ENCODE assay signal across 12 cellular contexts in the genomic region with DNA sequence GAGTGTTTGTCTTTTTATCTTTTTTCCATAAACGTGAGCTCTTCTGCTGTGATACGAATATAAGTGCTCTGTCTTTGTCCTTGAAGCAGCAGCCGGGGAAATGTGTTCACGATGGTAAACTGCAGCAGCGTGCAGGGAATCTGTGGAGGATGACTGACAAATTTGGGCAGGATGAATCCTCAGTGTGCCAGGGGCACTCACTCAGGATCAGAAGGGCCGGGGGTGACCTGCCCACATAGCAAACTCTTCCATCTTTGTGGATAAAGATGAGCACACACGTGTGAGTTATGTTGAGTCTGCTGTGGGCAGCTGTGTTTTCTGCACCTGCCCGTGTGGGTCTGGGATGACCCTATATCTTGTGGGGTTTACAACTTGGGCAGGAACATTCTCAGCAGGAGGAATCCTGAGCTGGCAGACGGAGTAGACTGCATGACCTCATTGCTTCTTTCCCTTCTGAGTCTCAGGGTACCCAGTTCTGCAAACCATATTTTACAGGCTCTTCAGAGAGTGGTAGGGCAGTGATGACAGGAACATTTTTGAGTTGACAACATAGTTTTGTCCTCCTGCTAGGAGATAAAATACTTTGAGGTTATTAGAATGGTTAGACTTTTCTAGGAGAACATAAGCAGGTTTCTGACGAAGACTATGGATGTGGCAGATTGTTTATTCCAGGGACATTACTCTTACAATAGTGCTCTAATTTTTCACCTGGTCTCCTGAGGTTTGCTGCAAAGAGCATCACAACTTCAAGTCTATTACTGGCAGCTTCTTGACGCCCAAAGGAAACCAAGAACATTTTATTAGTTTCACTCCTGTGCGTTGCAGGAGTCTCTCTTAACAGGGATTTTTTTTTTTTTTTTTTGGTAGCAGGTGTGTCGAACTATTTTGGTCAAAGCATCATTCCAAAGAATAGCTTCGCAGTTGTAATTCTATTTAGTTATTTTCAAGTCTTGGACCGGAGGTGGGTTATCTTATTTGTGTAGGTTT. TPM values are rescaled to one million over a fixed set of nuclear protein-coding genes. Genes with fewer than 3 reads are reported as not detected.
A peak's percentile ranks its signal among the peaks of the same experiment; 100 is the strongest.
DNase-seq lines count a peak whose midpoint lies in the region; ATAC-seq and TF ChIP-seq lines count a peak whose summit lies in the region.
"Had no signal": no experiment of that assay in that cellular context is flagged by ENCODE, and none has a peak within 500 bp of the region (broad histone marks: within the 10 kb centered on the region; RNA-seq: fewer than 3 reads in every experiment).

No MANE protein-coding gene starts in this region.

- no peak for TF ChIP-seq POLR2A in Peyer's patch (IDR thresholded peaks at IDR 0.05)

- in situ Hi-C loops in GM23248 (cut with MboI) = no loop called here

- H3K9me3 ChIP-seq in GM23248 (ENCODE audit: low read depth) = no peaks in the 10 kb centered on the region
- H3K9me3 ChIP-seq in SK-N-SH = no peaks in the 10 kb centered on the region
- H3K9me3 ChIP-seq in hepatocyte (ENCODE audit: low read depth) = no peaks in the 10 kb centered on the region
- H3K9me3 ChIP-seq in Peyer's patch = no peaks in the 10 kb centered on the region
- H3K9me3 ChIP-seq in OCI-LY7 (ENCODE audit: low read length) = no peaks in the 10 kb centered on the region

- peak; percentile 33 for DNase-seq in GM23248
- no peak for DNase-seq in SK-N-SH
- DNase-seq in hepatocyte (ENCODE audit: low spot score) = no peak
- DNase-seq in posterior cingulate gyrus = peak in 7 of 10 donors; percentile 9 to 86 (median 22)
- DNase-seq in Peyer's patch = no peak
- DNase-seq in OCI-LY7 (ENCODE audit: low spot score) = no peak
- DNase-seq: activated naive CD8-positive, alpha-beta T cell treated with anti-CD3 and anti-CD28 coated beads for 36 hours had no signal

- no peak for TF ChIP-seq RAD21 in SK-N-SH (IDR thresholded peaks at IDR 0.05; ENCODE audit: low read length)

- POLR2A ChIA-PET in SK-N-SH (lab: Yijun Ruan, JAX) (no interaction called here), OCI-LY7 (lab: Charles Lee) (no interaction called here)

- H3K9ac ChIP-seq in GM23248 = peak overlapping the region; percentile 4; the same call in 1 of the 2 replicates
- no peak overlapping the region for H3K9ac ChIP-seq in SK-N-SH

- H3K4me3 ChIP-seq in GM23248 (peak overlapping the region; percentile 55), SK-N-SH (ENCODE audit: low read depth in 2 of 2, low read length in 1 of 2) (peak overlapping the region in 1 of 2 experiments; percentile 26; a peak in 1 of 4 replicates), hepatocyte (no peak overlapping the region), Peyer's patch (no peak overlapping the region), OCI-LY7 (ENCODE audit: low read depth, low read length, poor library complexity, severe bottlenecking) (no peak overlapping the region)

- H3K79me2 ChIP-seq in GM23248 (ENCODE audit: insufficient read depth) (no peaks in the 10 kb centered on the region), SK-N-SH (ENCODE audit: insufficient read depth) (no peaks in the 10 kb centered on the region), hepatocyte (no peaks in the 10 kb centered on the region), OCI-LY7 (ENCODE audit: insufficient read depth, low read depth, low read length) (no peaks in the 10 kb centered on the region)

- H3K36me3 ChIP-seq in GM23248 (ENCODE audit: low read depth) (no peaks in the 10 kb centered on the region), SK-N-SH (replicated peaks in 1 of 2; ENCODE audit: control insufficient read depth in 1 of 2, insufficient read depth in 2 of 2, low read length in 1 of 2) (no peaks in the 10 kb centered on the region), hepatocyte (replicated peaks; ENCODE audit: insufficient read depth, low read depth) (no peaks in the 10 kb centered on the region), Peyer's patch (no peaks in the 10 kb centered on the region), OCI-LY7 (ENCODE audit: insufficient read depth, low read length) (no peaks in the 10 kb centered on the region)

- peak overlapping the region; percentile 65 for H3K4me2 ChIP-seq in GM23248 (ENCODE audit: unreplicated experiment)
- peak overlapping the region; percentile 32 for H3K4me2 ChIP-seq in SK-N-SH
- H3K4me2 ChIP-seq in hepatocyte = peak overlapping the region; percentile 71
- H3K4me2 ChIP-seq in OCI-LY7 (ENCODE audit: low read length) = no peak overlapping the region

- no peak for TF ChIP-seq EP300 in SK-N-SH (IDR thresholded peaks at IDR 0.05; ENCODE audit: borderline replicate concordance in 1 of 2, low read depth in 1 of 2, low read length in 1 of 2)

- H3K27me3 ChIP-seq in GM23248 (replicated peaks; ENCODE audit: insufficient read depth) (no peaks in the 10 kb centered on the region), SK-N-SH (ENCODE audit: insufficient read depth) (no peaks in the 10 kb centered on the region), hepatocyte (peaks cover 7% of the 10 kb centered on the region), Peyer's patch (peaks cover 0 to 7% of the 10 kb centered on the region in 2 donors)

- 48 to 51% methylated on average over 15 of the region's 15 CpGs for WGBS in GM23248 (ENCODE audit: low coverage in 1 of 2, low lambda C conversion rate in 2 of 2, missing lambda C conversion rate in 2 of 2), 2 experiments
- 42% methylated on average over 15 of the region's 15 CpGs for WGBS in SK-N-SH (ENCODE audit: low lambda C conversion rate)
- 50% methylated on average over 15 of the region's 15 CpGs for WGBS in hepatocyte (ENCODE audit: low lambda C conversion rate, missing lambda C conversion rate)

- H3K9me2 ChIP-seq in GM23248 (ENCODE audit: insufficient read depth) (no peaks in the 10 kb centered on the region), SK-N-SH (no peaks in the 10 kb centered on the region), hepatocyte (replicated peaks; ENCODE audit: insufficient read depth) (no peaks in the 10 kb centered on the region), OCI-LY7 (ENCODE audit: insufficient read depth, low read length) (no peaks in the 10 kb centered on the region)

- H3K4me1 ChIP-seq in GM23248 (ENCODE audit: insufficient read depth) (peaks cover 26% of the 10 kb centered on the region), SK-N-SH (ENCODE audit: control insufficient read depth in 1 of 2, insufficient read depth in 2 of 2, low read depth in 1 of 2, low read length in 1 of 2) (peaks cover 0 to 7% of the 10 kb centered on the region in 2 experiments; a peak in 2 of 4 replicates), hepatocyte (ENCODE audit: insufficient read depth) (peaks cover 13% of the 10 kb centered on the region), Peyer's patch (no peaks in the 10 kb centered on the region), OCI-LY7 (ENCODE audit: insufficient read depth, low read length, poor library complexity, severe bottlenecking) (no peaks in the 10 kb centered on the region)

- ATAC-seq in GM19455 (IDR thresholded peaks at IDR 0.05; ENCODE audit: unreplicated experiment) (no peak), GM18502 (IDR thresholded peaks at IDR 0.05; ENCODE audit: poor library complexity, unreplicated experiment) (no peak)

- TF ChIP-seq CTCF in SK-N-SH (IDR thresholded peaks at IDR 0.05) (no peak), hepatocyte (IDR thresholded peaks at IDR 0.05; ENCODE audit: poor library complexity) (no peak), Peyer's patch (IDR thresholded peaks at IDR 0.05) (no peak), OCI-LY7 (conservative IDR thresholded peaks at IDR 0.05; ENCODE audit: low read length) (no peak)

- H2AFZ ChIP-seq in GM23248 (peak overlapping the region; percentile 51), SK-N-SH (ENCODE audit: low read depth) (0 out of 2 replicates have a peak overlapping the region, but pooled peaks have one; percentile 17), hepatocyte (no peak overlapping the region), OCI-LY7 (ENCODE audit: low read length) (no peak overlapping the region)

- no peak overlapping the region for H3K27ac ChIP-seq in GM23248
- H3K27ac ChIP-seq in SK-N-SH (ENCODE audit: low read depth in 2 of 2, low read length in 1 of 2) = no peak overlapping the region
- H3K27ac ChIP-seq in hepatocyte = no peak overlapping the region
- H3K27ac ChIP-seq in Peyer's patch = no peak overlapping the region
- H3K27ac ChIP-seq in OCI-LY7 (ENCODE audit: low read depth, low read length, poor library complexity, severe bottlenecking) = no peak overlapping the region
- H3K27ac ChIP-seq: C4-2B had no signal

- intact Hi-C loops in posterior cingulate gyrus (cut with DNase I) (no loop called here), OCI-LY7 (cut with micrococcal nuclease; ENCODE audit: unreplicated experiment) (no loop called here)

- H4K20me1 ChIP-seq in GM23248 (ENCODE audit: insufficient read depth) = no peaks in the 10 kb centered on the region
- H4K20me1 ChIP-seq in SK-N-SH (ENCODE audit: insufficient read depth) = no peaks in the 10 kb centered on the region
- H4K20me1 ChIP-seq in hepatocyte (ENCODE audit: insufficient read depth, poor library complexity, severe bottlenecking) = no peaks in the 10 kb centered on the region
- no peaks in the 10 kb centered on the region for H4K20me1 ChIP-seq in OCI-LY7 (ENCODE audit: insufficient read depth, low read length)

- CTCF ChIA-PET in SK-N-SH (lab: Yijun Ruan, JAX) (no interaction called here), OCI-LY7 (lab: Charles Lee; ENCODE audit: unreplicated experiment) (no interaction called here)

- BruUV-seq in OCI-LY7 (replicated peaks; lab: Mats Ljungman, UMichigan) = no TSS peak

- H3F3A ChIP-seq in GM23248 (ENCODE audit: insufficient read depth) (peaks cover 22% of the 10 kb centered on the region), SK-N-SH (replicated peaks; ENCODE audit: insufficient read depth) (peaks cover 7% of the 10 kb centered on the region)

TF ChIP-seq in SK-N-SH, 30 proteins besides CTCF, POLR2A, EP300 and RAD21 (continues in another document):
- no peak for TF ChIP-seq FOXM1 (IDR thresholded peaks at IDR 0.05; ENCODE audit: low read depth)

RNA-seq across cellular contexts. Expression of gene ANO4, which starts 0.9 kb away (rescaled TPM):
- total RNA-seq in GM23248 (2014; rRNA removed; shearing (Covaris generic)) = 4.8 and 6.6 TPM in 2 replicates
- polyA plus RNA-seq in GM23248 (2016; fragmentation: Nextera tagmentation; extraction: Ambion mirVana) (6.3 and 7.6 TPM in 2 replicates), SK-N-SH (2012; rRNA removed) (9.4 and 14.1 TPM in 2 replicates), hepatocyte (1.5 and 1.6 TPM in 2 replicates)
- polyA plus RNA-seq in SK-N-SH (2012; cell fraction: cytosol; rRNA removed) = 12.0 and 12.1 TPM in 2 replicates
- polyA plus RNA-seq in SK-N-SH (2012; cell fraction: nucleus; rRNA removed) = 9.1 and 18.5 TPM in 2 replicates
- total RNA-seq in hepatocyte (2.3 and 2.6 TPM in 2 replicates), Peyer's patch (1 to 10 TPM in 1 of 4 donors, not detected in 3; 1.7 TPM), OCI-LY7 (2022) (not detected in 2 replicates)
- not detected in 2 replicates for total RNA-seq in OCI-LY7 (2014; rRNA removed; shearing (Covaris generic))
- total RNA-seq: activated CD8-positive, alpha-beta memory T cell treated with anti-CD3 and anti-CD28 coated beads for 36 hours; activated naive CD8-positive, alpha-beta T cell treated with anti-CD3 and anti-CD28 coated beads for 36 hours; mononuclear cell had no signal

Comparison
In these comparisons a context has a peak if more than half of its experiments do, and no peak if none do; other contexts are left out.
1. DNase-seq: peak in GM23248 (single experiment) and posterior cingulate gyrus (7 of 10); none in SK-N-SH (single experiment), hepatocyte (single experiment), Peyer's patch (0 of 3) and OCI-LY7 (single experiment).
2. H2AFZ ChIP-seq: peak in GM23248 (single experiment) and SK-N-SH (single experiment); none in hepatocyte (single experiment) and OCI-LY7 (single experiment).